In the genomic region with DNA sequence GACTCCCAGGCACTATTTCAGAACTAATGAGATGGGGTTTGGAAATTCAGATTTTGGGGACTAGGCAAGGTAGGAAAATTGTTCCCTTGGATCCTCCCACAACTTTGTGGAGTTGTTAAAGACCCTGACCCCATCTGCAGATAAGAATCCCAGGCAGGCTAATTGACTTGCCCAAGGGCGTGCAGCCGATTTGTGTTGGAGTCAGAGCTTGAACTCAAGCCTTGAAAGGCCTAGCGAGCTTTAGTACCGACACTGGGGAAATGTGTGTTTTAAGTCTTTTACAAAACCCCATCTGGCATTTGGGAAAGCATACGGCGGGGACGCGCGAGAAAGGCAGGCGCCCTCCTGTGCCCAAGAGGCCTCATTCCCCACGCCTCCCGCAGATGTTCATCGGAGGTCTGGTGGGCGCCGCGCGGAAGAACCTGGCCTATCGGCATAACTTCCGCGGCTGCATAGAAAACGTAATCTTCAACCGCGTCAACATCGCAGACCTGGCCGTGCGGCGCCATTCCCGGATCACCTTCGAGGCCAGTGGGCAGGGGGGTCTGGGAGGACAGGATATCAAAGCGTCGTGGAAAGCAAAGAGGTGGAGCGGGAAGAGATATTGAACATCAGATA, we compare ENCODE assay signal across 15 cellular contexts.
"Had no signal": no experiment of that assay in that cellular context is flagged by ENCODE, and none has a peak within 500 bp of the region (broad histone marks: within the 10 kb centered on the region; RNA-seq: fewer than 3 reads in every experiment).

No MANE protein-coding gene starts in this region.

- H3K4me3 ChIP-seq: adrenal gland, colonic mucosa, heart right ventricle, ovary, suprapubic skin had no signal

- DNase-seq: activated naive CD4-positive, alpha-beta T cell treated with anti-CD3 and anti-CD28 coated beads, Interleukin-2, amount 50 U/mL, for 16 hours; activated T-cell treated with anti-CD3 and anti-CD28 coated beads, Interleukin-2, amount 50 U/mL, for 1 hour; adrenal gland; colonic mucosa; foreskin melanocyte; heart right ventricle; left ventricle myocardium superior; mesenchymal stem cell; ovary; stimulated activated CD4-positive, alpha-beta T cell treated with anti-CD3 and anti-CD28 coated beads, Interleukin-4, amount 100 ng/mL, for 1 hour; stimulated activated CD8-positive, alpha-beta memory T cell treated with anti-CD3 and anti-CD28 coated beads, Interleukin-4, amount 100 ng/mL, for 48 hours; stimulated activated naive CD8-positive, alpha-beta T cell treated with anti-CD3 and anti-CD28 coated beads, Interleukin-15, Interleukin-2, amounts not matched to agents 100 U/mL and 50 U/mL, for 24 hours had no signal

- H3K9me3 ChIP-seq: adrenal gland, colonic mucosa, heart right ventricle, ovary, suprapubic skin had no signal

- H3K27ac ChIP-seq: adrenal gland, colonic mucosa, heart right ventricle, ovary, suprapubic skin had no signal

- FAIRE-seq: keratinocyte had no signal

- H3K27me3 ChIP-seq: adrenal gland, ovary had no signal

- ATAC-seq: activated CD4-positive, CD25-positive, alpha-beta regulatory T cell treated with anti-CD3 and anti-CD28 coated beads, Interleukin-2, amount 50 U/mL, for 24 hours; heart right ventricle; left ventricle myocardium superior; stimulated activated naive CD8-positive, alpha-beta T cell treated with anti-CD3 and anti-CD28 coated beads, Interleukin-15, Interleukin-2, amounts not matched to agents 100 U/mL and 50 U/mL, for 24 hours had no signal

- H3K36me3 ChIP-seq: adrenal gland, colonic mucosa, ovary had no signal
